In the genomic region with DNA sequence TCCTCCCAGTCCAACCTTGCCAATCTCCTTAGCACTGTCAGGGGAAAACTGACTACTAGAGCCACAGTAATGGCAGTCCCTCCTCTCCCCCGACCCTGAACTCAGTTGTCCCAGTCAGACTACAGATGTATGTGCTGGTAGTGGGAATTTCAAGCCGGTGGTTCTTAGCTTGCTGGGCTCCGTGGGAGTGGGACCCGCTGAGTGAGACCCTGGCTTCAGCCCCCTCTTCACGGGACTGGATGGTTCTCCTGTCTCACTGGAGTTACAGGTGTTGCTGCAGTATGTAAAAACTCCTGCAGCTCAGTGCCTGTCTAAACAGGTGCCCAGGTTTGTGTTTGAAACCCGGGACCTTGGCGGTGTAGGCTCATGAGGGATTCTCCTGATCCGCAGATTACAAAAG, we compare ENCODE assay signal across 1 cellular context.
TF ChIP-seq lines count a peak whose summit lies in the region.

No MANE protein-coding gene starts in this region.

TF ChIP-seq in GM23338, 12 proteins besides CTCF, POLR2A, EP300 and RAD21 (continued from another document):
- TF ChIP-seq EZH2 (IDR thresholded peaks at IDR 0.05; ENCODE audit: low read depth, unreplicated experiment) (no peak), EZH2phosphoT487 (IDR thresholded peaks at IDR 0.05; ENCODE audit: unreplicated experiment) (no peak)
